Comparison of ENCODE assay signal across 8 cellular contexts in the genomic region with DNA sequence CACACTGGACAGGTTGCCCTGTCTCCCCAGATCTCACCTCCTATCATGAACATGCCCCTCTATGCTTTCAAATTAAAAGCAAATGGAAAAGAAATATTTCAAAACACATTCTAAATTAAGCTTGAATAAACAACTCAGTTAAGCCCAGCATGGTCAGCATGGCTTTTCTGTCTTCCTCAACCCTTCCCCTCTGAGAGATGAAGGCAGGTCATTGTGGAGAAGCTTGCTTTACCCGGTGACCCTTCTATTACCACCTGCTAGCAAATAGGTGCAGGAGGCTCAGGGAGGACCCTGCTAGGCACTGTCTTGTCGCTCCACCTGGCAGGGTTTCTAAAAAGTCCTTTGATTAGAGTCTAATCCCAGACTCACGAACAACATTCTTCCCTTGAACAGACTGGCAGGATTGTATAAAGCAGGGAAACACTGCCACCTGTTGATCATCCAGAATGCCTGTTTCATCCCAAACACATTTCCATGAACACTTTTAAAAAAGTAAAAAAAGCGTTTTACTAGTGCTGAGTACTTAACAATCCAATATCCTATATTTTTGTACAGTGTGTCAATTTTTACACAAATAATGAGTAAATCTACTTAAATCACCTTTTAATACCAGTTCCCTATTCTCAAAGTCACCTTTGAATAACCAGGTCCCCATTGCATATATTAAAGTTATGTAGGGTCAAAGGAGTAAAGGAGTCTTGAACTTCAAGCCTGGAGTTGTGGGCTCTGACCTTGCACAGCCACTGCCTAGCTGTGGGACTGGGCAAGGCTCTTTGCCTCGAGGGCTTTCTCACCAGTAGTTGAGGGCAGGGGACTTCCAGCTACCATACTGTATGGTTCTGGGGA.
DNase-seq lines count a peak whose midpoint lies in the region; ATAC-seq, FAIRE-seq and TF ChIP-seq lines count a peak whose summit lies in the region.

No MANE protein-coding gene starts in this region.

- peak overlapping the region; percentile 26 for H2AFZ ChIP-seq in mammary epithelial cell (ENCODE audit: low read depth, low read length)

- intact Hi-C loops in mammary epithelial cell (cut with micrococcal nuclease) = loop anchor here (1.0 to 10.0 kb wide), 5 partner anchors 14 to 659 kb away; a partner anchor contains a TSS

- DNase-seq in AG04450 (ENCODE audit: low read depth, low spot score) (peak; percentile 24), GM12892 (ENCODE audit: insufficient read length) (no peak), NCI-H226 (peak; percentile 13), mammary epithelial cell (peak; percentile 29), kidney glomerular epithelial cell (lab: John Stamatoyannopoulos, UW) (peak; percentile 74), upper lobe of left lung (no peak)
- no peak for DNase-seq in activated CD4-positive, alpha-beta memory T cell treated with anti-CD3 and anti-CD28 coated beads, Interleukin-2, amount 10 ng/mL, durations not matched to agents 7 days and 5 days

- dilution Hi-C loops in mammary epithelial cell (cut with HindIII; ENCODE audit: low sequenced_read_pairs) = no loop called here

- BruUV-seq in mammary epithelial cell (replicated peaks; lab: Mats Ljungman, UMichigan) = no TSS peak

- CTCF ChIA-PET in AG04450 (lab: Charles Lee) = interaction anchor here (0.5 to 3.8 kb wide), 25 partner anchors 9 to 528 kb away, joined by 3 to 58 read pairs (median 4); no protein-coding TSS in a partner anchor
- CTCF ChIA-PET in mammary epithelial cell (lab: Charles Lee; ENCODE audit: low non-redundant PET) = interaction anchor here (0.9 to 1.0 kb wide), 2 partner anchors 11 to 14 kb away, joined by 5 to 11 read pairs; no protein-coding TSS in a partner anchor
- CTCF ChIA-PET in activated CD4-positive, alpha-beta memory T cell treated with anti-CD3 and anti-CD28 coated beads, Interleukin-2, amount 10 ng/mL, durations not matched to agents 7 days and 5 days (lab: Charles Lee) = interaction anchor here (0.7 to 1.7 kb wide), 5 partner anchors 12 to 349 kb away, joined by 3 to 13 read pairs (median 4); a partner anchor contains a TSS

- no peak overlapping the region for H3K4me3 Mint-ChIP-seq in activated CD4-positive, alpha-beta memory T cell treated with anti-CD3 and anti-CD28 coated beads, Interleukin-2, amount 10 ng/mL, durations not matched to agents 7 days and 5 days

- in situ Hi-C loops in mammary epithelial cell (cut with MboI; ENCODE audit: low sequenced_read_pairs in 2 of 2) = loop anchor here in 1 of 2 donors (5.0 to 25.0 kb wide), 2 partner anchors 334 to 351 kb away; no protein-coding TSS in a partner anchor

- FAIRE-seq in GM12892 (lab: Jason Lieb, UNC) = peak; percentile 84

- POLR2A ChIA-PET in AG04450 (lab: Yijun Ruan, JAX) = no interaction called here
- POLR2A ChIA-PET in activated CD4-positive, alpha-beta memory T cell treated with anti-CD3 and anti-CD28 coated beads, Interleukin-2, amount 10 ng/mL, durations not matched to agents 7 days and 5 days (lab: Charles Lee) = interaction anchor here (1.1 kb wide), 1 partner anchor 13 kb away, joined by 3 read pairs; no protein-coding TSS in a partner anchor

- H3K36me3 ChIP-seq in mammary epithelial cell (ENCODE audit: insufficient read depth, low read length) (no peaks in the 10 kb centered on the region), upper lobe of left lung (no peaks in the 10 kb centered on the region)

- H3K9me3 ChIP-seq in AG04450 (ENCODE audit: control insufficient read depth, insufficient read depth, low read length) (no peaks in the 10 kb centered on the region), mammary epithelial cell (replicated peaks; ENCODE audit: insufficient read depth, low read length) (no peaks in the 10 kb centered on the region), upper lobe of left lung (no peaks in the 10 kb centered on the region)

- no peak overlapping the region for H3K9ac ChIP-seq in mammary epithelial cell (ENCODE audit: insufficient read depth, low read length)

- no peaks in the 10 kb centered on the region for H3K4me1 Mint-ChIP-seq in activated CD4-positive, alpha-beta memory T cell treated with anti-CD3 and anti-CD28 coated beads, Interleukin-2, amount 10 ng/mL, durations not matched to agents 7 days and 5 days

- no peak overlapping the region for H3K27ac Mint-ChIP-seq in activated CD4-positive, alpha-beta memory T cell treated with anti-CD3 and anti-CD28 coated beads, Interleukin-2, amount 10 ng/mL, durations not matched to agents 7 days and 5 days

- ATAC-seq in upper lobe of left lung (ENCODE audit: low FRiP score in 2 of 2) = peak in 1 of 2 donors; percentile 76
- ATAC-seq in HG03280 (IDR thresholded peaks at IDR 0.05; ENCODE audit: unreplicated experiment) = no peak

- H3K27ac ChIP-seq in AG04450 (ENCODE audit: low read depth, low read length) (no peak overlapping the region), mammary epithelial cell (ENCODE audit: insufficient read depth, low read depth, low read length) (no peak overlapping the region), upper lobe of left lung (no peak overlapping the region)

- peaks cover 23% of the 10 kb centered on the region for H3K27me3 Mint-ChIP-seq in activated CD4-positive, alpha-beta memory T cell treated with anti-CD3 and anti-CD28 coated beads, Interleukin-2, amount 10 ng/mL, durations not matched to agents 7 days and 5 days

- H3K4me3 ChIP-seq in AG04450 (ENCODE audit: low read depth, low read length) (no peak overlapping the region), mammary epithelial cell (replicated peaks in 1 of 3; ENCODE audit: insufficient read depth in 1 of 3, low read depth in 2 of 3, low read length in 3 of 3) (no peak overlapping the region), upper lobe of left lung (no peak overlapping the region)

- no peak for TF ChIP-seq POLR2A in GM12892 (IDR thresholded peaks at IDR 0.05; ENCODE audit: low read depth, low read length)
- no peak for TF ChIP-seq POLR2A in upper lobe of left lung (IDR thresholded peaks at IDR 0.05)

- TF ChIP-seq CTCF in AG04450 (IDR thresholded peaks at IDR 0.05; ENCODE audit: low read depth, low read length) (peak; percentile 82), mammary epithelial cell (conservative IDR thresholded peaks at IDR 0.05 in 1 of 2, IDR thresholded peaks at IDR 0.05 in 1 of 2; ENCODE audit: extremely low read depth in 1 of 2, insufficient read depth in 1 of 2, low read depth in 1 of 2, low read length in 2 of 2) (peak; percentile 77 to 78), upper lobe of left lung (IDR thresholded peaks at IDR 0.05) (peak; percentile 48 to 63 (median 58))

- WGBS in mammary epithelial cell (ENCODE audit: low coverage, missing lambda C conversion rate) = 9% methylated on average over 5 of the region's 5 CpGs
- 12 to 21% methylated on average over 4 to 5 of the region's 5 CpGs for WGBS in upper lobe of left lung, 2 donors

- no peak for TF ChIP-seq EP300 in upper lobe of left lung (IDR thresholded peaks at IDR 0.05)

- no peak overlapping the region for H3K4me2 ChIP-seq in mammary epithelial cell (ENCODE audit: insufficient read depth, low read depth, low read length)

- H3K27me3 ChIP-seq in AG04450 (ENCODE audit: control insufficient read depth, insufficient read depth, low read length) (peaks cover 15% of the 10 kb centered on the region), mammary epithelial cell (ENCODE audit: insufficient read depth, low read length) (peaks cover 7% of the 10 kb centered on the region), upper lobe of left lung (no peaks in the 10 kb centered on the region)

- no peaks in the 10 kb centered on the region for H3K36me3 Mint-ChIP-seq in activated CD4-positive, alpha-beta memory T cell treated with anti-CD3 and anti-CD28 coated beads, Interleukin-2, amount 10 ng/mL, durations not matched to agents 7 days and 5 days (ENCODE audit: low read depth)

- H3K9me3 Mint-ChIP-seq in activated CD4-positive, alpha-beta memory T cell treated with anti-CD3 and anti-CD28 coated beads, Interleukin-2, amount 10 ng/mL, durations not matched to agents 7 days and 5 days = no peaks in the 10 kb centered on the region

- H3K4me1 ChIP-seq in mammary epithelial cell (ENCODE audit: insufficient read depth, low read length) (no peaks in the 10 kb centered on the region), upper lobe of left lung (peaks cover 0 to 10% (median 0%) of the 10 kb centered on the region in 4 donors)

- H3K79me2 ChIP-seq in mammary epithelial cell (ENCODE audit: insufficient read depth, low read length) = no peaks in the 10 kb centered on the region

- no peaks in the 10 kb centered on the region for H4K20me1 ChIP-seq in mammary epithelial cell (ENCODE audit: insufficient read depth, low read length)

Comparison
In these comparisons a context has a peak if more than half of its experiments do, and no peak if none do; other contexts are left out.
1. DNase-seq: peak in AG04450 (single experiment), NCI-H226 (single experiment), mammary epithelial cell (single experiment) and kidney glomerular epithelial cell (single experiment); none in GM12892 (single experiment), upper lobe of left lung (0 of 2) and activated CD4-positive, alpha-beta memory T cell treated with anti-CD3 and anti-CD28 coated beads, Interleukin-2, amount 10 ng/mL, durations not matched to agents 7 days and 5 days (single experiment).
2. Peak in every context shown above with its lines, with median percentiles within 50 percentile points of each other: CTCF ChIP-seq.